16 cellular contexts compared by ENCODE assay signal in the genomic region with DNA sequence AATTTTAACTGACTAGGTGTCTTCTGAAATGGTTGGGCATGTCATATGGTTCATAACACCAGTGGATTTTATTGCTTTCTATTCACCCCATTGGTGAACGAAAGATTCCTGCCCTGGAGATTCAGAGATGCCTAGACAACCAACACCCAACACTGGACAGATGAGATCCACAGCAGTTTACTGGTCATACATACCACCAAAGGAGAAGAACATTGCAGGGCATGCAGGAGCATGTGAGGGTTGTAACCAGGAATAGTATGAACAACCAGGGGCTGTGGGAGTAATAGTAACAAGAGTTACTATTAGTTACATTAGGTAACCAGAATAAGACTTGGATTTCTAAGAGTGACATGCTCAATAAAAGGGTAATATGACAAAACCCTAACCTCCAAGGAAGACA.
DNase-seq lines count a peak whose midpoint lies in the region; ATAC-seq and TF ChIP-seq lines count a peak whose summit lies in the region.
"Had no signal": no experiment of that assay in that cellular context is flagged by ENCODE, and none has a peak within 500 bp of the region (broad histone marks: within the 10 kb centered on the region; RNA-seq: fewer than 3 reads in every experiment).

No MANE protein-coding gene starts in this region.

- intact Hi-C loops in mammary epithelial cell (cut with micrococcal nuclease) (no loop called here), breast epithelium (cut with DNase I; ENCODE audit: low total_unique reads) (no loop called here)

- no peak overlapping the region for H3K4me2 ChIP-seq in mammary epithelial cell (ENCODE audit: insufficient read depth, low read depth, low read length)
- H3K4me2 ChIP-seq: A549; BLaER1 treated with 17β-estradiol and CSF1 and Interleukin-3, amounts not matched to agents 10 nM and 100 nM had no signal

- H3K36me3 ChIP-seq in mammary epithelial cell (ENCODE audit: insufficient read depth, low read length) (no peaks in the 10 kb centered on the region), breast epithelium (no peaks in the 10 kb centered on the region)
- H3K36me3 ChIP-seq: BLaER1 treated with 17β-estradiol and CSF1 and Interleukin-3, amounts not matched to agents 10 nM and 100 nM had no signal

- no peak for TF ChIP-seq CTCF in mammary epithelial cell (conservative IDR thresholded peaks at IDR 0.05 in 1 of 2, IDR thresholded peaks at IDR 0.05 in 1 of 2; ENCODE audit: extremely low read depth in 1 of 2, insufficient read depth in 1 of 2, low read depth in 1 of 2, low read length in 2 of 2)
- no peak for TF ChIP-seq CTCF in breast epithelium (IDR thresholded peaks at IDR 0.05)
- TF ChIP-seq CTCF in foreskin keratinocyte (conservative IDR thresholded peaks at IDR 0.05): no peak

- CTCF ChIA-PET in mammary epithelial cell (lab: Charles Lee; ENCODE audit: low non-redundant PET): no interaction called here

- ATAC-seq in foreskin keratinocyte: no peak
- ATAC-seq: A549; CD8-positive, alpha-beta T cell had no signal

- H3K4me3 ChIP-seq in mammary epithelial cell (replicated peaks in 1 of 3; ENCODE audit: insufficient read depth in 1 of 3, low read depth in 2 of 3, low read length in 3 of 3) (no peak overlapping the region), breast epithelium (no peak overlapping the region)
- H3K4me3 ChIP-seq: A549; BLaER1 treated with 17β-estradiol and CSF1 and Interleukin-3, amounts not matched to agents 10 nM and 100 nM had no signal

- no peak for TF ChIP-seq POLR2A in breast epithelium (IDR thresholded peaks at IDR 0.05)

- H3K27ac ChIP-seq in mammary epithelial cell (ENCODE audit: insufficient read depth, low read depth, low read length) (no peak overlapping the region), breast epithelium (no peak overlapping the region), foreskin keratinocyte (no peak overlapping the region)
- H3K27ac ChIP-seq: 22Rv1; A549; BLaER1 treated with 17β-estradiol and CSF1 and Interleukin-3, amounts not matched to agents 10 nM and 100 nM; C4-2B had no signal

- no TSS peak for BruUV-seq in mammary epithelial cell (replicated peaks; lab: Mats Ljungman, UMichigan)

- H3K27me3 ChIP-seq in mammary epithelial cell (ENCODE audit: insufficient read depth, low read length) (no peaks in the 10 kb centered on the region), breast epithelium (no peaks in the 10 kb centered on the region), foreskin keratinocyte (no peaks in the 10 kb centered on the region)

- DNase-seq in mammary epithelial cell (peak; percentile 49), breast epithelium (ENCODE audit: low spot score in 2 of 2) (no peak), foreskin keratinocyte (peak; percentile 20 to 65), NAMALWA (ENCODE audit: low spot score) (no peak), hypothalamus (lab: John Stamatoyannopoulos, UW) (no peak)
- DNase-seq: AML-193; Caco-2; Calu3; CD4-positive, alpha-beta T cell; CD8-positive, alpha-beta T cell; DMS79 treated with DMSO at 0.1 percent for 48 hours; GF-D8 had no signal

- dilution Hi-C loops in mammary epithelial cell (cut with HindIII; ENCODE audit: low sequenced_read_pairs): no loop called here

- H3K9me3 ChIP-seq in mammary epithelial cell (replicated peaks; ENCODE audit: insufficient read depth, low read length) (no peaks in the 10 kb centered on the region), breast epithelium (no peaks in the 10 kb centered on the region)
- H3K9me3 ChIP-seq: A549; BLaER1 treated with 17β-estradiol and CSF1 and Interleukin-3, amounts not matched to agents 10 nM and 100 nM; Caco-2 had no signal

- H3K79me2 ChIP-seq in mammary epithelial cell (ENCODE audit: insufficient read depth, low read length): no peaks in the 10 kb centered on the region

- no peak overlapping the region for H3K9ac ChIP-seq in mammary epithelial cell (ENCODE audit: insufficient read depth, low read length)
- H3K9ac ChIP-seq: BLaER1 treated with 17β-estradiol and CSF1 and Interleukin-3, amounts not matched to agents 10 nM and 100 nM had no signal

- H4K20me1 ChIP-seq in mammary epithelial cell (ENCODE audit: insufficient read depth, low read length): no peaks in the 10 kb centered on the region
- H4K20me1 ChIP-seq: BLaER1 treated with 17β-estradiol and CSF1 and Interleukin-3, amounts not matched to agents 10 nM and 100 nM had no signal

- 100% methylated on average over 1 of the region's 1 CpG for WGBS in mammary epithelial cell (ENCODE audit: low coverage, missing lambda C conversion rate)

- peaks cover 20% of the 10 kb centered on the region for H3K4me1 ChIP-seq in mammary epithelial cell (ENCODE audit: insufficient read depth, low read length)
- no peaks in the 10 kb centered on the region for H3K4me1 ChIP-seq in breast epithelium
- peaks cover 8% of the 10 kb centered on the region for H3K4me1 ChIP-seq in foreskin keratinocyte
- H3K4me1 ChIP-seq: A549; BLaER1 treated with 17β-estradiol and CSF1 and Interleukin-3, amounts not matched to agents 10 nM and 100 nM; Caco-2 had no signal

- in situ Hi-C loops in mammary epithelial cell (cut with MboI; ENCODE audit: low sequenced_read_pairs in 2 of 2): loop anchor here in 1 of 2 donors (25.0 kb wide), 1 partner anchor 214 kb away; no protein-coding TSS in a partner anchor

- H2AFZ ChIP-seq in mammary epithelial cell (ENCODE audit: low read depth, low read length): peak overlapping the region; percentile 16

Comparison
In these comparisons a context has a peak if more than half of its experiments do, and no peak if none do; other contexts are left out.
1. DNase-seq: peak in mammary epithelial cell (single experiment) and foreskin keratinocyte (2 of 2); none in breast epithelium (0 of 2), NAMALWA (single experiment) and hypothalamus (0 of 51).